Comparison of ENCODE assay signal across 1 cellular context in genomic region chr17:39639043-39639442, GRCh38.
TF ChIP-seq lines count a peak whose summit lies in the region.

No MANE protein-coding gene starts in this region.

TF ChIP-seq in HepG2, 621 proteins besides CTCF, POLR2A, EP300 and RAD21:
- peak; percentile 54 for TF ChIP-seq LCORL (IDR thresholded peaks at IDR 0.05)
- no peak for TF ChIP-seq LCORL (CRISPR knock-in tag; IDR thresholded peaks at IDR 0.05)
- TF ChIP-seq ZNF318 (CRISPR knock-in tag; IDR thresholded peaks at IDR 0.05) = no peak
